ENCODE assay signal across 13 cellular contexts in the genomic region with DNA sequence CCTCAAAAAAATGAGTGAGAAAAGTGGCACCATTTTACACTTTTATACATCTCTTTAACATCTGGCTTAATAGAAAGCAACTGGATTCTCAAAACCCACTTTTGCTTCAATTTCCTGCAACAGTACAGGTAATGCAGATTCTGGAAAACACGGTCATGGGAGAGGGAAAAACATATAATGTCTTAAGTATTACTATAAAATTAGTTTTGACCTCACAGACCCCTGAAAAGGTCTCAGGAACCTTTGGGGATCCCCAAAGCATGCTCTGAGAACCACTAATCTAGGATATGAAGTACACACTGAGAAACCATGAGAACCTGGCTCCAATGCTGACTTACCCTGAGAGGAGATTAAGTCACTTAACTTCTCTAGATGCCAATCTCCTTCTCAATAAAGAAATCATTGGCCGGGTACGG.
DNase-seq lines count a peak whose midpoint lies in the region; ATAC-seq and TF ChIP-seq lines count a peak whose summit lies in the region.
"Had no signal": no experiment of that assay in that cellular context is flagged by ENCODE, and none has a peak within 500 bp of the region (broad histone marks: within the 10 kb centered on the region; RNA-seq: fewer than 3 reads in every experiment).

No MANE protein-coding gene starts in this region.

- DNase-seq in GM12865 (ENCODE audit: low read depth) (peak; percentile 81), CD1c-positive myeloid dendritic cell (ENCODE audit: extremely low spot score) (no peak), NCI-H1930 (lab: John Stamatoyannopoulos, UW) (no peak), chondrocyte (ENCODE audit: low spot score) (no peak), SKM-1 treated with dmso at 0.1 percent for 144 hours (lab: John Stamatoyannopoulos, UW; ENCODE audit: unreplicated experiment) (no peak)
- peak; percentile 28 to 40 for DNase-seq in activated T-cell treated with anti-CD3 and anti-CD28 coated beads, Interleukin-2, amount 50 U/mL, for 72 hours
- DNase-seq: foreskin melanocyte had no signal

- ATAC-seq in GM19438 (IDR thresholded peaks at IDR 0.05; ENCODE audit: low read depth, unreplicated experiment): peak; percentile 67
- ATAC-seq in HG03064 (IDR thresholded peaks at IDR 0.05; ENCODE audit: low read depth, unreplicated experiment): peak; percentile 43
- ATAC-seq in activated T-cell treated with anti-CD3 and anti-CD28 coated beads, Interleukin-2, amount 50 U/mL, for 72 hours (replicated peaks in 1 of 2): peak; percentile 74 to 77

- peaks cover 48% of the 10 kb centered on the region for H3K4me1 Mint-ChIP-seq in activated T-cell treated with anti-CD3 and anti-CD28 coated beads, Interleukin-2, amount 50 U/mL, for 72 hours (ENCODE audit: low read depth)
- peaks cover 29% of the 10 kb centered on the region for H3K4me1 Mint-ChIP-seq in chondrocyte (ENCODE audit: low read depth)

- H3K9me3 Mint-ChIP-seq in activated T-cell treated with anti-CD3 and anti-CD28 coated beads, Interleukin-2, amount 50 U/mL, for 72 hours: no peaks in the 10 kb centered on the region
- no peaks in the 10 kb centered on the region for H3K9me3 Mint-ChIP-seq in chondrocyte (ENCODE audit: low read depth)
- H3K9me3 Mint-ChIP-seq: neural crest cell had no signal

- H3K4me3 Mint-ChIP-seq in activated T-cell treated with anti-CD3 and anti-CD28 coated beads, Interleukin-2, amount 50 U/mL, for 72 hours: peak overlapping the region; percentile 25 to 33
- no peak overlapping the region for H3K4me3 Mint-ChIP-seq in chondrocyte (ENCODE audit: unreplicated experiment)
- H3K4me3 Mint-ChIP-seq: neural crest cell had no signal

- H3K27ac Mint-ChIP-seq in activated T-cell treated with anti-CD3 and anti-CD28 coated beads, Interleukin-2, amount 50 U/mL, for 72 hours: peak overlapping the region; percentile 34
- H3K27ac Mint-ChIP-seq in chondrocyte (ENCODE audit: unreplicated experiment): no peak overlapping the region

- peak overlapping the region; percentile 15; the same call in 1 of the 2 replicates for H3K4me3 ChIP-seq in GM12865 (ENCODE audit: low read depth, low read length)
- H3K4me3 ChIP-seq: ascending aorta, K562, SJSA1 had no signal

- TF ChIP-seq CTCF in GM12865 (IDR thresholded peaks at IDR 0.05; ENCODE audit: insufficient read depth, low read depth, low read length, missing control alignments): no peak
- TF ChIP-seq CTCF in chondrocyte (IDR thresholded peaks at IDR 0.05): no peak

- H3K27me3 Mint-ChIP-seq in activated T-cell treated with anti-CD3 and anti-CD28 coated beads, Interleukin-2, amount 50 U/mL, for 72 hours (ENCODE audit: low read depth): no peaks in the 10 kb centered on the region
- H3K27me3 Mint-ChIP-seq in chondrocyte (ENCODE audit: low read depth): no peaks in the 10 kb centered on the region

- H3K36me3 Mint-ChIP-seq in activated T-cell treated with anti-CD3 and anti-CD28 coated beads, Interleukin-2, amount 50 U/mL, for 72 hours (ENCODE audit: insufficient read depth in 2 of 2): no peaks in the 10 kb centered on the region
- no peaks in the 10 kb centered on the region for H3K36me3 Mint-ChIP-seq in chondrocyte (ENCODE audit: low read depth)

Comparison
In these comparisons a context has a peak if more than half of its experiments do, and no peak if none do; other contexts are left out.
1. DNase-seq: peak in GM12865 (single experiment) and activated T-cell treated with anti-CD3 and anti-CD28 coated beads, Interleukin-2, amount 50 U/mL, for 72 hours (2 of 2); none in CD1c-positive myeloid dendritic cell (single experiment), NCI-H1930 (0 of 2), chondrocyte (single experiment) and SKM-1 treated with dmso at 0.1 percent for 144 hours (single experiment).
2. Peak in every context shown above with its lines, with median percentiles within 50 percentile points of each other: ATAC-seq.